Comparison of ENCODE assay signal across 1 cellular context in the genomic region with DNA sequence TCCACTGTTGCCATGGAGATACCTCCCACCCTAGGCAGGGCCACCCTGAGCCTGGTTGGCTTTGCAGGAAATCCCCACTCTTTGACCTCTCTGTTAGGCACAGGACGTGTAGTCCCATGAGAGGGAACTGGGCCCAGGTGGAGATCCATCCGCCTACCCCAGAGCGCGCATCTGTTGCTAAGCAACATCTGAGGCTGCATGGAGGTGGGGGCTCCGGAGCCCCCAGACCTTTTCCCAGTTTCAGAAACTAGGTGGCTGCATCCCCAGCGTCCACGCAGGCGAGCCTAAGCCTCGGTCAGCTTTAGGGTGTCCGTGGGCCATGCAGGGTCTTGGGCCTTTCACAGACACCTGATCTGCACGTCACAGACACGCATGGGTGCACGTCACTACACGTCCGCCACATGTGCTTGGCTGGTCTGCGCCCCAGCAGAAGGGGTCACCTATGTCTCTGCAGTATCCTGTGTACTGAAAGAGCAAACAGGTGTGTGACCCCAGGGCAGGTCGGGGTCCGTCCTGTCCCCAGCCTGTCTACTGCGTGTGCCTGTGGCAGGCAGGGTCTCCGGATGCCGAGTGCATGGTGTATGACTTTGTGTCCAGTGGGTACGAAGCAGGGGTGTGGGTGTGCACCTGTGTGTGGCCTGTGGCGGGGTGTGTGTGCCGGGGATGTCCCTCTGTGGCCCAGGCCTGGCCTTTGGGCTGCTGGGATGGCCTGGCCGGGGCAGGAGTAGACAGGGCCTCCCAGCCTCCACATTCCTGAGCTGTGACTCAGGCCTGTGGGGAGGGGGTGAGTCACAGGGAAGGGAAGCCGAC.
TF ChIP-seq lines count a peak whose summit lies in the region.

No MANE protein-coding gene starts in this region.

TF ChIP-seq in WTC11, 78 proteins besides CTCF, POLR2A, EP300 and RAD21 (continued from another document):
- no peak for TF ChIP-seq ATF6 (CRISPR knock-in tag; IDR thresholded peaks at IDR 0.05)
- peak; percentile 49; the same call in 1 of the 2 replicates for TF ChIP-seq GABPB1 (CRISPR knock-in tag; IDR thresholded peaks at IDR 0.05)
- no peak for TF ChIP-seq RORB (CRISPR knock-in tag; IDR thresholded peaks at IDR 0.05)
- TF ChIP-seq, protein P1, sequence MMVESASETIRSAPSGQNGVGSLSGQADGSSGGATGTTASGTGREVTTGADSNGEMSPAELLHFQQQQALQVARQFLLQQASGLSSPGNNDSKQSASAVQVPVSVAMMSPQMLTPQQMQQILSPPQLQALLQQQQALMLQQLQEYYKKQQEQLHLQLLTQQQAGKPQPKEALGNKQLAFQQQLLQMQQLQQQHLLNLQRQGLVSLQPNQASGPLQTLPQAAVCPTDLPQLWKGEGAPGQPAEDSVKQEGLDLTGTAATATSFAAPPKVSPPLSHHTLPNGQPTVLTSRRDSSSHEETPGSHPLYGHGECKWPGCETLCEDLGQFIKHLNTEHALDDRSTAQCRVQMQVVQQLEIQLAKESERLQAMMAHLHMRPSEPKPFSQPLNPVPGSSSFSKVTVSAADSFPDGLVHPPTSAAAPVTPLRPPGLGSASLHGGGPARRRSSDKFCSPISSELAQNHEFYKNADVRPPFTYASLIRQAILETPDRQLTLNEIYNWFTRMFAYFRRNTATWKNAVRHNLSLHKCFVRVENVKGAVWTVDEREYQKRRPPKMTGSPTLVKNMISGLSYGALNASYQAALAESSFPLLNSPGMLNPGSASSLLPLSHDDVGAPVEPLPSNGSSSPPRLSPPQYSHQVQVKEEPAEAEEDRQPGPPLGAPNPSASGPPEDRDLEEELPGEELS (CRISPR knock-in tag; IDR thresholded peaks at IDR 0.05), result no peak
- TF ChIP-seq NFE2L1 (CRISPR knock-in tag; IDR thresholded peaks at IDR 0.05), result no peak
- TF ChIP-seq ZNF281 (CRISPR knock-in tag; IDR thresholded peaks at IDR 0.05), result no peak
- TF ChIP-seq CREM (CRISPR knock-in tag; IDR thresholded peaks at IDR 0.05), result no peak
- TF ChIP-seq ZBTB21 (CRISPR knock-in tag; IDR thresholded peaks at IDR 0.05; ENCODE audit: borderline replicate concordance), result no peak
- TF ChIP-seq, protein P2, sequence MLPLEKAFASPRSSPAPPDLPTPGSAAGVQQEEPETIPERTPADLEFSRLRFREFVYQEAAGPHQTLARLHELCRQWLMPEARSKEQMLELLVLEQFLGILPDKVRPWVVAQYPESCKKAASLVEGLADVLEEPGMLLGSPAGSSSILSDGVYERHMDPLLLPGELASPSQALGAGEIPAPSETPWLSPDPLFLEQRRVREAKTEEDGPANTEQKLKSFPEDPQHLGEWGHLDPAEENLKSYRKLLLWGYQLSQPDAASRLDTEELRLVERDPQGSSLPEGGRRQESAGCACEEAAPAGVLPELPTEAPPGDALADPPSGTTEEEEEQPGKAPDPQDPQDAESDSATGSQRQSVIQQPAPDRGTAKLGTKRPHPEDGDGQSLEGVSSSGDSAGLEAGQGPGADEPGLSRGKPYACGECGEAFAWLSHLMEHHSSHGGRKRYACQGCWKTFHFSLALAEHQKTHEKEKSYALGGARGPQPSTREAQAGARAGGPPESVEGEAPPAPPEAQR (CRISPR knock-in tag; IDR thresholded peaks at IDR 0.05), result no peak
- TF ChIP-seq, protein P3, sequence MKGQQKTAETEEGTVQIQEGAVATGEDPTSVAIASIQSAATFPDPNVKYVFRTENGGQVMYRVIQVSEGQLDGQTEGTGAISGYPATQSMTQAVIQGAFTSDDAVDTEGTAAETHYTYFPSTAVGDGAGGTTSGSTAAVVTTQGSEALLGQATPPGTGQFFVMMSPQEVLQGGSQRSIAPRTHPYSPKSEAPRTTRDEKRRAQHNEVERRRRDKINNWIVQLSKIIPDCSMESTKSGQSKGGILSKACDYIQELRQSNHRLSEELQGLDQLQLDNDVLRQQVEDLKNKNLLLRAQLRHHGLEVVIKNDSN (CRISPR knock-in tag; IDR thresholded peaks at IDR 0.05), result no peak
- TF ChIP-seq TEAD1 (CRISPR knock-in tag; IDR thresholded peaks at IDR 0.05), result peak; percentile 81; the same call in 1 of the 2 replicates
- TF ChIP-seq, protein P4, sequence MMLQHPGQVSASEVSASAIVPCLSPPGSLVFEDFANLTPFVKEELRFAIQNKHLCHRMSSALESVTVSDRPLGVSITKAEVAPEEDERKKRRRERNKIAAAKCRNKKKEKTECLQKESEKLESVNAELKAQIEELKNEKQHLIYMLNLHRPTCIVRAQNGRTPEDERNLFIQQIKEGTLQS (CRISPR knock-in tag; conservative IDR thresholded peaks at IDR 0.05), result peak; percentile 88; the same call in 1 of the 2 replicates
- no peak for TF ChIP-seq NR3C1 (CRISPR knock-in tag; conservative IDR thresholded peaks at IDR 0.05; ENCODE audit: low read depth)
